13 cellular contexts compared by ENCODE assay signal in genomic region chr18:50830544-50830943, GRCh38. TPM values are rescaled to one million over a fixed set of nuclear protein-coding genes. Genes with fewer than 3 reads are reported as not detected.
A peak's percentile ranks its signal among the peaks of the same experiment; 100 is the strongest.
DNase-seq lines count a peak whose midpoint lies in the region; ATAC-seq and TF ChIP-seq lines count a peak whose summit lies in the region.
"Had no signal": no experiment of that assay in that cellular context is flagged by ENCODE, and none has a peak within 500 bp of the region (broad histone marks: within the 10 kb centered on the region; RNA-seq: fewer than 3 reads in every experiment).

No MANE protein-coding gene starts in this region.

- no peaks in the 10 kb centered on the region for H3K36me3 Mint-ChIP-seq in activated naive CD4-positive, alpha-beta T cell treated with anti-CD3 and anti-CD28 coated beads, Interleukin-2, amount 50 U/mL, for 72 hours
- no peaks in the 10 kb centered on the region for H3K36me3 Mint-ChIP-seq in progenitor cell of endocrine pancreas (ENCODE audit: insufficient read depth)
- H3K36me3 Mint-ChIP-seq: immature natural killer cell had no signal

- H3K4me1 Mint-ChIP-seq in progenitor cell of endocrine pancreas (ENCODE audit: low read depth): peaks cover 14% of the 10 kb centered on the region
- H3K4me1 Mint-ChIP-seq: immature natural killer cell had no signal

- no peak overlapping the region for H3K4me3 Mint-ChIP-seq in progenitor cell of endocrine pancreas (ENCODE audit: low read depth)
- H3K4me3 Mint-ChIP-seq: immature natural killer cell; T-helper 2 cell treated with Interferon-gamma antibody and Interleukin-4, amounts not matched to agents 5 μg/mL and 100 μg/mL, for 36 hours had no signal

- no peaks in the 10 kb centered on the region for H3K27me3 Mint-ChIP-seq in progenitor cell of endocrine pancreas

- TF ChIP-seq POLR2A in erythroblast (IDR thresholded peaks at IDR 0.05; ENCODE audit: low read length): no peak

- TF ChIP-seq CTCF in GM10266 (IDR thresholded peaks at IDR 0.05; ENCODE audit: control insufficient read depth, insufficient read depth, low read depth, missing control alignments) (no peak), progenitor cell of endocrine pancreas (IDR thresholded peaks at IDR 0.05; ENCODE audit: unreplicated experiment) (no peak)

- ATAC-seq in GM19455 (IDR thresholded peaks at IDR 0.05; ENCODE audit: unreplicated experiment): peak; percentile 60
- peak; percentile 44 for ATAC-seq in HG03064 (IDR thresholded peaks at IDR 0.05; ENCODE audit: low read depth, unreplicated experiment)
- no peak for ATAC-seq in activated naive CD4-positive, alpha-beta T cell treated with anti-CD3 and anti-CD28 coated beads, Interleukin-2, amount 50 U/mL, for 72 hours
- ATAC-seq: body of pancreas had no signal

- H3K9me3 Mint-ChIP-seq in activated naive CD4-positive, alpha-beta T cell treated with anti-CD3 and anti-CD28 coated beads, Interleukin-2, amount 50 U/mL, for 72 hours: no peaks in the 10 kb centered on the region
- H3K9me3 Mint-ChIP-seq in progenitor cell of endocrine pancreas (ENCODE audit: low read depth): no peaks in the 10 kb centered on the region
- H3K9me3 Mint-ChIP-seq: immature natural killer cell; T-helper 2 cell treated with Interferon-gamma antibody and Interleukin-4, amounts not matched to agents 5 μg/mL and 100 μg/mL, for 36 hours had no signal

- no peak overlapping the region for H3K27ac Mint-ChIP-seq in activated naive CD4-positive, alpha-beta T cell treated with anti-CD3 and anti-CD28 coated beads, Interleukin-2, amount 50 U/mL, for 72 hours
- H3K27ac Mint-ChIP-seq in progenitor cell of endocrine pancreas: no peak overlapping the region
- H3K27ac Mint-ChIP-seq: T-helper 2 cell treated with Interferon-gamma antibody and Interleukin-4, amounts not matched to agents 5 μg/mL and 100 μg/mL, for 36 hours had no signal

- DNase-seq in GM10266 (ENCODE audit: extremely low spot score) (peak; percentile 21), SIG-M5 treated with dmso at 0.1 percent for 504 hours (lab: John Stamatoyannopoulos, UW; ENCODE audit: unreplicated experiment) (peak; percentile 68), erythroblast (lab: John Stamatoyannopoulos, UW) (no peak), activated gamma-delta T cell treated with Interleukin-2 at 50 U/mL for 16 hours (no peak), progenitor cell of endocrine pancreas (ENCODE audit: low spot score, unreplicated experiment) (no peak)
- DNase-seq in activated naive CD4-positive, alpha-beta T cell treated with anti-CD3 and anti-CD28 coated beads, Interleukin-2, amount 50 U/mL, for 72 hours (ENCODE audit: low spot score in 2 of 2): no peak
- DNase-seq: GDM1, immature natural killer cell, NCI-H526 treated with DMSO at 0.1 percent for 48 hours had no signal

RNA-seq across cellular contexts. Expression of gene MRO, which starts 10.7 kb away (rescaled TPM):
- total RNA-seq in activated naive CD4-positive, alpha-beta T cell treated with anti-CD3 and anti-CD28 coated beads, Interleukin-2, amount 50 U/mL, for 72 hours: not detected
- total RNA-seq in progenitor cell of endocrine pancreas: 0.13 TPM in 1 of 2 replicates, not detected in the other

RNA-seq across cellular contexts. Expression of gene ME2, which starts 48.4 kb away (rescaled TPM):
- 100 to 1,000 TPM; 117 to 143 TPM for total RNA-seq in activated naive CD4-positive, alpha-beta T cell treated with anti-CD3 and anti-CD28 coated beads, Interleukin-2, amount 50 U/mL, for 72 hours
- 51.8 and 54.8 TPM in 2 replicates for total RNA-seq in progenitor cell of endocrine pancreas

Comparison
In these comparisons a context has a peak if more than half of its experiments do, and no peak if none do; other contexts are left out.
1. DNase-seq: peak in GM10266 (single experiment) and SIG-M5 treated with dmso at 0.1 percent for 504 hours (single experiment); none in erythroblast (0 of 2), activated gamma-delta T cell treated with Interleukin-2 at 50 U/mL for 16 hours (single experiment), activated naive CD4-positive, alpha-beta T cell treated with anti-CD3 and anti-CD28 coated beads, Interleukin-2, amount 50 U/mL, for 72 hours (0 of 2) and progenitor cell of endocrine pancreas (single experiment).
2. ATAC-seq: peak in GM19455 (single experiment) and HG03064 (single experiment); none in activated naive CD4-positive, alpha-beta T cell treated with anti-CD3 and anti-CD28 coated beads, Interleukin-2, amount 50 U/mL, for 72 hours (0 of 2).